ENCODE assay signal across 7 cellular contexts in genomic region chr2:159904565-159905281, GRCh38. TPM values are rescaled to one million over a fixed set of nuclear protein-coding genes. Genes with fewer than 3 reads are reported as not detected.
A peak's percentile ranks its signal among the peaks of the same experiment; 100 is the strongest.
DNase-seq lines count a peak whose midpoint lies in the region; ATAC-seq, FAIRE-seq and TF ChIP-seq lines count a peak whose summit lies in the region.

Gene LY75 (minus strand): TSS chr2:159904756.

- FAIRE-seq in urothelium cell line (lab: Jason Lieb, UNC): no peak

- 2 to 5% methylated on average over 56 of the region's 56 CpGs for WGBS in sigmoid colon, 2 donors

- H3K9me3 Mint-ChIP-seq in activated naive CD4-positive, alpha-beta T cell treated with anti-CD3 and anti-CD28 coated beads for 36 hours: no peaks in the 10 kb centered on the region

- CTCF ChIA-PET in activated naive CD4-positive, alpha-beta T cell treated with anti-CD3 and anti-CD28 coated beads for 36 hours (lab: Charles Lee): interaction anchor here (0.8 to 1.7 kb wide), 3 partner anchors 9 to 220 kb away, joined by 3 read pairs; no protein-coding TSS in a partner anchor

- peak within 1 kb of the TSS; percentile 93 for H3K4me3 Mint-ChIP-seq in activated naive CD4-positive, alpha-beta T cell treated with anti-CD3 and anti-CD28 coated beads for 36 hours

- H3K27ac Mint-ChIP-seq in activated naive CD4-positive, alpha-beta T cell treated with anti-CD3 and anti-CD28 coated beads for 36 hours: peak within 1 kb of the TSS; percentile 93

- H3K4me3 ChIP-seq in right atrium auricular region: peak within 1 kb of the TSS; percentile 24 to 52
- H3K4me3 ChIP-seq in sigmoid colon: peak within 1 kb of the TSS; percentile 2 to 48 (median 42)

- H3K4me1 ChIP-seq in right atrium auricular region: peaks cover 0 to 17% of the 10 kb centered on the region in 2 donors
- H3K4me1 ChIP-seq in sigmoid colon: peaks cover 0 to 11% (median 9%) of the 10 kb centered on the region in 4 donors

- H3K27ac ChIP-seq in right atrium auricular region (no peak within 1 kb of the TSS), sigmoid colon (peak within 1 kb of the TSS in 1 of 4 donors; percentile 31)

- no peaks in the 10 kb centered on the region for H3K27me3 Mint-ChIP-seq in activated naive CD4-positive, alpha-beta T cell treated with anti-CD3 and anti-CD28 coated beads for 36 hours (ENCODE audit: low read depth)

- TF ChIP-seq CTCF in right atrium auricular region (IDR thresholded peaks at IDR 0.05) (no peak), sigmoid colon (IDR thresholded peaks at IDR 0.05) (no peak)

- H3K4me1 Mint-ChIP-seq in activated naive CD4-positive, alpha-beta T cell treated with anti-CD3 and anti-CD28 coated beads for 36 hours (ENCODE audit: low read depth): peaks cover 59% of the 10 kb centered on the region

- peaks cover 29% of the 10 kb centered on the region for H3K36me3 Mint-ChIP-seq in activated naive CD4-positive, alpha-beta T cell treated with anti-CD3 and anti-CD28 coated beads for 36 hours (ENCODE audit: low read depth)

- DNase-seq in RPMI8226 (peak; percentile 92), right atrium auricular region (ENCODE audit: low spot score) (no peak), sigmoid colon (no peak), urothelium cell line (ENCODE audit: low spot score) (no peak)
- DNase-seq in activated naive CD4-positive, alpha-beta T cell treated with anti-CD3 and anti-CD28 coated beads for 36 hours: peak; percentile 82

- no peak for TF ChIP-seq EP300 in sigmoid colon (IDR thresholded peaks at IDR 0.05)

- H3K27me3 ChIP-seq in right atrium auricular region: no peaks in the 10 kb centered on the region
- H3K27me3 ChIP-seq in sigmoid colon: peaks cover 8 to 21% (median 13%) of the 10 kb centered on the region in 3 donors

- H3K36me3 ChIP-seq in right atrium auricular region: no peaks in the 10 kb centered on the region
- H3K36me3 ChIP-seq in sigmoid colon: no peaks in the 10 kb centered on the region

- intact Hi-C loops in activated naive CD4-positive, alpha-beta T cell treated with anti-CD3 and anti-CD28 coated beads for 36 hours (cut with micrococcal nuclease): loop anchor here (1.0 to 2.0 kb wide), 3 partner anchors 320 to 618 kb away; partner anchors contain the start of gene WDSUB1
- intact Hi-C loops in sigmoid colon (cut with DNase I): no loop called here

- peak; percentile 73 for ATAC-seq in GM18873 (IDR thresholded peaks at IDR 0.05; ENCODE audit: low FRiP score, unreplicated experiment)
- ATAC-seq in HG03039 (IDR thresholded peaks at IDR 0.05; ENCODE audit: unreplicated experiment): peak; percentile 87

- no peak for TF ChIP-seq POLR2A in sigmoid colon (IDR thresholded peaks at IDR 0.05)

- H3K9me3 ChIP-seq in right atrium auricular region: no peaks in the 10 kb centered on the region
- no peaks in the 10 kb centered on the region for H3K9me3 ChIP-seq in sigmoid colon

RNA-seq across cellular contexts. Expression of gene LY75, which starts in this region (rescaled TPM):
- 10 to 100 TPM; 52.9 to 55.4 TPM for total RNA-seq in activated naive CD4-positive, alpha-beta T cell treated with anti-CD3 and anti-CD28 coated beads for 36 hours
- total RNA-seq in right atrium auricular region (1 to 10 TPM in 1 of 2 donors, under 1 TPM in 1; 0.70 to 1.2 TPM), sigmoid colon (1 to 10 TPM in 3 of 4 donors, under 1 TPM in 1; 0.66 to 1.9 (median 1.3) TPM)
- polyA plus RNA-seq in sigmoid colon: 10 to 100 TPM in 2 of 3 donors, 1 to 10 TPM in 1; 8.4 to 20.2 (median 13.9) TPM

Comparison
In these comparisons a context has a peak if more than half of its experiments do, and no peak if none do; other contexts are left out.
1. RNA of gene LY75 (total RNA-seq): 52.9 to 55.4 TPM in activated naive CD4-positive, alpha-beta T cell treated with anti-CD3 and anti-CD28 coated beads for 36 hours; 0.66 to 1.9 TPM in sigmoid colon and 0.70 to 1.2 TPM in right atrium auricular region; every median in the first group is over 10 times any median in the second.
2. DNase-seq: peak in RPMI8226 (single experiment) and activated naive CD4-positive, alpha-beta T cell treated with anti-CD3 and anti-CD28 coated beads for 36 hours (single experiment); none in right atrium auricular region (single experiment), sigmoid colon (single experiment) and urothelium cell line (single experiment).